ENCODE assay signal across 1 cellular context in genomic region chr16:88381820-88382451, GRCh38.
TF ChIP-seq lines count a peak whose summit lies in the region.

No MANE protein-coding gene starts in this region.

TF ChIP-seq in H1, 55 proteins besides CTCF, POLR2A, EP300 and RAD21 (continued from another document):
- TF ChIP-seq KDM1A (IDR thresholded peaks at IDR 0.05; ENCODE audit: borderline replicate concordance, low read length) (no peak), CREB1 (IDR thresholded peaks at IDR 0.05) (0 out of 2 replicates have a peak, but pooled peaks have one; percentile 11), MAX (IDR thresholded peaks at IDR 0.05) (peak; percentile 28; the same call in 1 of the 2 replicates), ATF3 (IDR thresholded peaks at IDR 0.05; ENCODE audit: insufficient read depth, low read depth, low read length) (no peak), CEBPB (IDR thresholded peaks at IDR 0.05; ENCODE audit: low read depth, low read length) (peak; percentile 68)
TF ChIP-seq in H1: peak in this region for 5.
